In the genomic region with DNA sequence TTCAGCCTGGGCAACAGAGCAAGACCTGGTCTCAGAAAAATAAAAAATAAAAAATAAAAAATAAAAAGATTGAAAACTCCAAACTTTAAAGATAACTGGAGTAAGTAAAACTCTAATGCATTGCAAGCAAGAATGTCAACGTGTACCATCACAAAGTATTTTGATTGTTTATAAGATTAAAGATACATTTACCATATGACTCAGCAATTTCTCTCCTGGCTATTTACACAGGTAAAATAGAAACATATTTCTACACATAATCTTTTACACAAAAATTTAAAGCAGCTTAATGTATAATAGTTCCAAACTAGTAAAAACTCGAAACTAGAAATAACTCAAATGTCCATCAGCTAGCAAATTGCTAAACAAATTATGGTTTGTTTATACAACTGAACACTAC, we compare ENCODE assay signal across 24 cellular contexts.
"Had no signal": no experiment of that assay in that cellular context is flagged by ENCODE, and none has a peak within 500 bp of the region (broad histone marks: within the 10 kb centered on the region; RNA-seq: fewer than 3 reads in every experiment).

No MANE protein-coding gene starts in this region.

- H3K36me3 ChIP-seq: colonic mucosa, gastrocnemius medialis, neutrophil, pancreas, stomach, thyroid gland had no signal

- H3K9me3 ChIP-seq: colonic mucosa, gastrocnemius medialis, neutrophil, pancreas, stomach, thyroid gland had no signal

- ATAC-seq: esophagus mucosa, gastrocnemius medialis, left lobe of liver, natural killer cell, pancreas, sciatic nerve had no signal

- H3K27ac ChIP-seq: colonic mucosa, epithelial cell of prostate, gastrocnemius medialis, neutrophil, pancreas, stomach, thyroid gland had no signal

- DNase-seq: colonic mucosa; effector CD8-positive, alpha-beta T cell; endodermal cell; foreskin fibroblast; gastrocnemius medialis; head of caudate nucleus; kidney; natural killer cell; pancreas; stimulated activated CD4-positive, alpha-beta T cell treated with anti-CD3 and anti-CD28 coated beads, Interleukin-12 subunit alpha, Interleukin-12 subunit beta, amount 100 ng/mL, for 4 hours; stimulated activated CD4-positive, alpha-beta T cell treated with anti-CD3 and anti-CD28 coated beads, Interleukin-1b, Interleukin-23, amount 100 ng/mL, for 48 hours; stimulated activated CD4-positive, alpha-beta T cell treated with anti-CD3 and anti-CD28 coated beads, Interleukin-4, amount 100 ng/mL, for 1 hour; stimulated activated CD8-positive, alpha-beta memory T cell treated with anti-CD3 and anti-CD28 coated beads, Interleukin-4, amount 100 ng/mL, for 48 hours; stimulated activated naive CD4-positive, alpha-beta T cell treated with Interleukin-2 at 50 U/mL for 16 hours; stomach; thyroid gland; trophoblast cell had no signal

- FAIRE-seq: kidney, pancreas had no signal

- H3K27me3 ChIP-seq: colonic mucosa, gastrocnemius medialis, neutrophil, pancreas, stomach, thyroid gland had no signal

- H3K4me3 ChIP-seq: colonic mucosa, gastrocnemius medialis, lung, pancreas, smooth muscle cell, stomach, thyroid gland had no signal

- H3K4me1 ChIP-seq: colonic mucosa, gastrocnemius medialis, pancreas, stomach, thyroid gland had no signal

- H3K4me2 ChIP-seq: smooth muscle cell had no signal
